25 cellular contexts compared by ENCODE assay signal in genomic region chr10:90986136-90986760, GRCh38.
A peak's percentile ranks its signal among the peaks of the same experiment; 100 is the strongest.
DNase-seq lines count a peak whose midpoint lies in the region; ATAC-seq and TF ChIP-seq lines count a peak whose summit lies in the region.
"Had no signal": no experiment of that assay in that cellular context is flagged by ENCODE, and none has a peak within 500 bp of the region (broad histone marks: within the 10 kb centered on the region; RNA-seq: fewer than 3 reads in every experiment).

No MANE protein-coding gene starts in this region.

- no peaks in the 10 kb centered on the region for H3K27me3 Mint-ChIP-seq in T-cell

- DNase-seq in Right ventricle myocardium superior (no peak), right atrium auricular region (ENCODE audit: low spot score) (no peak), T-cell (no peak), retina (no peak)
- no peak for DNase-seq in stimulated activated effector memory CD8-positive, alpha-beta T cell treated with anti-CD3 and anti-CD28 coated beads, Interleukin-12 subunit alpha, Interleukin-12 subunit beta, amount 100 ng/mL, for 72 hours (ENCODE audit: low spot score in 2 of 2)
- no peak for DNase-seq in activated effector memory CD4-positive, alpha-beta T cell treated with anti-CD3 and anti-CD28 coated beads, Interleukin-2, amount 50 U/mL, for 16 hours
- DNase-seq: DMS53, GM23248, H9, HFFc6, MM.1S, NCI-H1092, NCI-H1436, NCI-H187 treated with DMSO at 0.1 percent for 48 hours, NCI-H2107, NCI-H2227 treated with DMSO at 0.1 percent for 48 hours, NCI-H510A, NCI-H748 treated with DMSO at 0.1 percent for 48 hours, SJCRH30 had no signal

- H3K79me2 ChIP-seq in DOHH2 (ENCODE audit: control insufficient read depth, low read length): no peaks in the 10 kb centered on the region

- H3K4me3 ChIP-seq in DOHH2 (ENCODE audit: low read length) (0 out of 2 replicates have a peak overlapping the region, but pooled peaks have one; percentile 9), right atrium auricular region (no peak overlapping the region)
- H3K4me3 ChIP-seq: GM23248, K562, SJCRH30 had no signal

- H3F3A ChIP-seq in DOHH2 (ENCODE audit: control insufficient read depth, insufficient read depth): peaks cover 17% of the 10 kb centered on the region

- H3K4me1 ChIP-seq in DOHH2 (ENCODE audit: control insufficient read depth, low read length): peaks cover 95% of the 10 kb centered on the region
- H3K4me1 ChIP-seq in right atrium auricular region: peaks cover 0 to 23% of the 10 kb centered on the region in 2 donors
- H3K4me1 ChIP-seq: SJCRH30 had no signal

- no peak overlapping the region for H3K27ac Mint-ChIP-seq in stimulated activated effector memory CD8-positive, alpha-beta T cell treated with anti-CD3 and anti-CD28 coated beads, Interleukin-12 subunit alpha, Interleukin-12 subunit beta, amount 100 ng/mL, for 72 hours
- H3K27ac Mint-ChIP-seq in T-cell: no peak overlapping the region
- H3K27ac Mint-ChIP-seq: CD14-positive monocyte, H9, HFFc6 had no signal

- H3K27me3 ChIP-seq in DOHH2 (ENCODE audit: control insufficient read depth, low read length) (no peaks in the 10 kb centered on the region), right atrium auricular region (no peaks in the 10 kb centered on the region)
- H3K27me3 ChIP-seq: SJCRH30 had no signal

- no peaks in the 10 kb centered on the region for H3K9me3 Mint-ChIP-seq in stimulated activated effector memory CD8-positive, alpha-beta T cell treated with anti-CD3 and anti-CD28 coated beads, Interleukin-12 subunit alpha, Interleukin-12 subunit beta, amount 100 ng/mL, for 72 hours
- no peaks in the 10 kb centered on the region for H3K9me3 Mint-ChIP-seq in T-cell
- H3K9me3 Mint-ChIP-seq: CD14-positive monocyte, H9, HFFc6 had no signal

- H3K36me3 Mint-ChIP-seq in stimulated activated effector memory CD8-positive, alpha-beta T cell treated with anti-CD3 and anti-CD28 coated beads, Interleukin-12 subunit alpha, Interleukin-12 subunit beta, amount 100 ng/mL, for 72 hours: no peaks in the 10 kb centered on the region
- no peaks in the 10 kb centered on the region for H3K36me3 Mint-ChIP-seq in T-cell
- H3K36me3 Mint-ChIP-seq: CD14-positive monocyte had no signal

- no peaks in the 10 kb centered on the region for H4K20me1 ChIP-seq in DOHH2 (ENCODE audit: control insufficient read depth, insufficient read depth, low read depth, low read length)

- H3K36me3 ChIP-seq in DOHH2 (ENCODE audit: control insufficient read depth, low read length): no peaks in the 10 kb centered on the region
- H3K36me3 ChIP-seq in right atrium auricular region: peaks cover 60% of the 10 kb centered on the region
- H3K36me3 ChIP-seq: SJCRH30 had no signal

- H3K4me1 Mint-ChIP-seq in stimulated activated effector memory CD8-positive, alpha-beta T cell treated with anti-CD3 and anti-CD28 coated beads, Interleukin-12 subunit alpha, Interleukin-12 subunit beta, amount 100 ng/mL, for 72 hours: no peaks in the 10 kb centered on the region
- peaks cover 5 to 13% (median 8%) of the 10 kb centered on the region in 3 donors for H3K4me1 Mint-ChIP-seq in T-cell

- CTCF ChIA-PET in T-cell (lab: Charles Lee): no interaction called here

- intact Hi-C loops in Right ventricle myocardium superior (cut with DNase I): loop anchor here (5.0 kb wide), 1 partner anchor 69 kb away; no protein-coding TSS in a partner anchor

- H3K4me3 Mint-ChIP-seq in stimulated activated effector memory CD8-positive, alpha-beta T cell treated with anti-CD3 and anti-CD28 coated beads, Interleukin-12 subunit alpha, Interleukin-12 subunit beta, amount 100 ng/mL, for 72 hours: no peak overlapping the region
- no peak overlapping the region for H3K4me3 Mint-ChIP-seq in T-cell
- H3K4me3 Mint-ChIP-seq: CD14-positive monocyte, H9, HFFc6 had no signal

- no peaks in the 10 kb centered on the region for H3K9me3 ChIP-seq in DOHH2 (ENCODE audit: control insufficient read depth, insufficient read depth, low read length)
- no peaks in the 10 kb centered on the region for H3K9me3 ChIP-seq in right atrium auricular region
- H3K9me3 ChIP-seq: SJCRH30 had no signal

- peak; percentile 78 for ATAC-seq in Right ventricle myocardium superior (ENCODE audit: poor library complexity)
- peak; percentile 9 for ATAC-seq in stimulated activated effector memory CD8-positive, alpha-beta T cell treated with anti-CD3 and anti-CD28 coated beads, Interleukin-12 subunit alpha, Interleukin-12 subunit beta, amount 100 ng/mL, for 72 hours
- no peak for ATAC-seq in T-cell (replicated peaks in 1 of 4)
- no peak for ATAC-seq in GM21529 (IDR thresholded peaks at IDR 0.05; ENCODE audit: unreplicated experiment)
- ATAC-seq: HepG2, K562, Panc1 had no signal

- TF ChIP-seq CTCF in DOHH2 (IDR thresholded peaks at IDR 0.05; ENCODE audit: low read depth, low read length, poor library complexity, severe bottlenecking) (no peak), right atrium auricular region (IDR thresholded peaks at IDR 0.05) (no peak)

- H3K27ac ChIP-seq in DOHH2 (ENCODE audit: low read depth, low read length) (peak overlapping the region; percentile 91), right atrium auricular region (peak overlapping the region; percentile 71 to 73)
- H3K27ac ChIP-seq: GM23248, SJCRH30 had no signal

- POLR2A ChIA-PET in T-cell (lab: Charles Lee): interaction anchor here in 1 of 2 donors (0.6 kb wide), 1 partner anchor 107 kb away, joined by 4 read pairs; no protein-coding TSS in a partner anchor

- H3K9me2 ChIP-seq in DOHH2 (replicated peaks; ENCODE audit: control insufficient read depth, low read length): no peaks in the 10 kb centered on the region

- H3K4me2 ChIP-seq in DOHH2 (ENCODE audit: low read length): peak overlapping the region; percentile 74

Comparison
In these comparisons a context has a peak if more than half of its experiments do, and no peak if none do; other contexts are left out.
1. ATAC-seq: peak in Right ventricle myocardium superior (single experiment) and stimulated activated effector memory CD8-positive, alpha-beta T cell treated with anti-CD3 and anti-CD28 coated beads, Interleukin-12 subunit alpha, Interleukin-12 subunit beta, amount 100 ng/mL, for 72 hours (single experiment); none in T-cell (0 of 4) and GM21529 (single experiment).